In genomic region chr16:85553436-85554113, GRCh38 we compare ENCODE assay signal across 8 cellular contexts. TPM values are rescaled to one million over a fixed set of nuclear protein-coding genes. Genes with fewer than 3 reads are reported as not detected.
DNase-seq lines count a peak whose midpoint lies in the region; ATAC-seq and TF ChIP-seq lines count a peak whose summit lies in the region.

No MANE protein-coding gene starts in this region.

- H2AFZ ChIP-seq in KMS-11 (ENCODE audit: low read depth), result peak overlapping the region; percentile 89

- peak overlapping the region; percentile 100 for H3K4me2 ChIP-seq in KMS-11

- no peak overlapping the region for H3K4me3 ChIP-seq in KMS-11 (IDR thresholded peaks at IDR 0.05; ENCODE audit: insufficient read depth, low read depth, low read length)

- ATAC-seq in GM21529 (IDR thresholded peaks at IDR 0.05; ENCODE audit: unreplicated experiment), result peak; percentile 28

- peak overlapping the region; percentile 21; the same call in 1 of the 2 replicates for H3K9ac ChIP-seq in KMS-11

- H4K20me1 ChIP-seq in KMS-11 (ENCODE audit: insufficient read depth), result no peaks in the 10 kb centered on the region

- H3K27ac ChIP-seq in KMS-11, result peak overlapping the region; percentile 34
- peak overlapping the region; percentile 80 for H3K27ac ChIP-seq in caudate nucleus (ENCODE audit: low read depth, low read length)

- H3K79me2 ChIP-seq in KMS-11 (ENCODE audit: insufficient read depth, low read depth), result no peaks in the 10 kb centered on the region

- H3K4me1 ChIP-seq in KMS-11 (ENCODE audit: low read depth, poor library complexity, severe bottlenecking), result peaks cover 38% of the 10 kb centered on the region

- DNase-seq in G401 (ENCODE audit: low spot score) (peak; percentile 65), SW480 (ENCODE audit: low spot score) (peak; percentile 59), caudate nucleus (lab: John Stamatoyannopoulos, UW) (peak in 21 of 61 donors; percentile 9 to 60 (median 35)), kidney glomerular epithelial cell (lab: John Stamatoyannopoulos, UW) (peak; percentile 21), HPDE6-E6E7 (ENCODE audit: extremely low spot score) (no peak)
- DNase-seq in stimulated activated CD4-positive, alpha-beta T cell treated with anti-CD3 and anti-CD28 coated beads, Interleukin-4, amount 100 ng/mL, for 48 hours (ENCODE audit: low read depth in 2 of 2), result peak; percentile 17 to 30

- in situ Hi-C loops in G401 (cut with HindIII; ENCODE audit: low sequenced_read_pairs), result no loop called here

- H3K27me3 ChIP-seq in KMS-11 (ENCODE audit: insufficient read depth, low read depth), result peaks cover 52% of the 10 kb centered on the region

- TF ChIP-seq CTCF in KMS-11 (conservative IDR thresholded peaks at IDR 0.05; ENCODE audit: low read depth, low read length), result no peak

- H3K36me3 ChIP-seq in KMS-11 (ENCODE audit: insufficient read depth), result no peaks in the 10 kb centered on the region

RNA-seq across cellular contexts. Expression of gene GSE1, which starts 59.5 kb away (rescaled TPM):
- total RNA-seq in G401 (2014; rRNA removed; shearing (Covaris generic)), result 22.8 and 35.6 TPM in 2 replicates
